Comparison of ENCODE assay signal across 20 cellular contexts in the genomic region with DNA sequence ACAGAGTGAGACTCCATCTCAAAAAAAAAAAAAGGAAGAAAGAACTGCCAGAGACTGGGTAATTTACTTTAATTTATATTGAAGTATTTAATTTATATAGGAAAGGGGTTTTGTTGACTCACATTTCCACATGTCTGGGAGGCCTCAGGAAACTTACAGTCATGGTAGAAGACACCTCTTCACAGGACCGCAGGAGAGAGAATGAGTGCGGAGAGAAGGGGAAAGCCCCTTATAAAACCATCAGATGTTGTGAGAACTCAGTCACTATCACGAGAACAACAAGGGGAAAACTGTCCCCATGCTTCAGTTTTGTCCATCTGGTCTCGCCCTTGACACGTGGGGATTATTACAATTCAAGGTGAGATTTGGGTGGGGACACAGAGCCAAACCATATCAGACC.
"Had no signal": no experiment of that assay in that cellular context is flagged by ENCODE, and none has a peak within 500 bp of the region (broad histone marks: within the 10 kb centered on the region; RNA-seq: fewer than 3 reads in every experiment).

No MANE protein-coding gene starts in this region.

- H3K4me1 Mint-ChIP-seq: activated naive CD8-positive, alpha-beta T cell treated with anti-CD3 and anti-CD28 coated beads, Interleukin-2, amount 10 ng/mL, durations not matched to agents 7 days and 5 days had no signal

- H3K27me3 Mint-ChIP-seq: activated naive CD8-positive, alpha-beta T cell treated with anti-CD3 and anti-CD28 coated beads, Interleukin-2, amount 10 ng/mL, durations not matched to agents 7 days and 5 days; effector memory CD8-positive, alpha-beta T cell; natural killer cell treated with Interleukin-12 subunit alpha and Interleukin-12 subunit beta and Interleukin-15 and Interleukin-18, amount 100 ng/mL, for 72 hours had no signal

- H3K9me3 Mint-ChIP-seq: activated naive CD8-positive, alpha-beta T cell treated with anti-CD3 and anti-CD28 coated beads, Interleukin-2, amount 10 ng/mL, durations not matched to agents 7 days and 5 days; activated T-helper 1 cell treated with anti-CD3 and anti-CD28 coated beads, Interleukin-12 subunit alpha, Interleukin-12 subunit beta, Interleukin-2, Interleukin-4 antibody, amounts not matched to agents 30 ng/mL and 10 ng/mL and 1 ng/mL, durations not matched to agents 14 hours and 24 hours and 36 hours; effector memory CD8-positive, alpha-beta T cell; natural killer cell treated with Interleukin-12 subunit alpha and Interleukin-12 subunit beta and Interleukin-15 and Interleukin-18, amount 100 ng/mL, for 72 hours had no signal

- ATAC-seq: effector memory CD8-positive, alpha-beta T cell; gastrocnemius medialis; left lung; lower lobe of right lung; mucosa of descending colon; right lobe of liver; upper lobe of right lung had no signal

- H3K4me3 Mint-ChIP-seq: activated naive CD8-positive, alpha-beta T cell treated with anti-CD3 and anti-CD28 coated beads, Interleukin-2, amount 10 ng/mL, durations not matched to agents 7 days and 5 days; activated T-helper 1 cell treated with anti-CD3 and anti-CD28 coated beads, Interleukin-12 subunit alpha, Interleukin-12 subunit beta, Interleukin-2, Interleukin-4 antibody, amounts not matched to agents 30 ng/mL and 10 ng/mL and 1 ng/mL, durations not matched to agents 14 hours and 24 hours and 36 hours; effector memory CD8-positive, alpha-beta T cell; natural killer cell treated with Interleukin-12 subunit alpha and Interleukin-12 subunit beta and Interleukin-15 and Interleukin-18, amount 100 ng/mL, for 72 hours had no signal

- H3K27ac Mint-ChIP-seq: activated naive CD8-positive, alpha-beta T cell treated with anti-CD3 and anti-CD28 coated beads, Interleukin-2, amount 10 ng/mL, durations not matched to agents 7 days and 5 days; activated T-helper 1 cell treated with anti-CD3 and anti-CD28 coated beads, Interleukin-12 subunit alpha, Interleukin-12 subunit beta, Interleukin-2, Interleukin-4 antibody, amounts not matched to agents 30 ng/mL and 10 ng/mL and 1 ng/mL, durations not matched to agents 14 hours and 24 hours and 36 hours had no signal

- DNase-seq: activated CD4-positive, CD25-positive, alpha-beta regulatory T cell treated with anti-CD3 and anti-CD28 coated beads, Interleukin-2, amount 50 U/mL, for 72 hours; activated gamma-delta T cell treated with Interleukin-2 at 50 U/mL for 16 hours; activated naive CD8-positive, alpha-beta T cell treated with anti-CD3 and anti-CD28 coated beads, Interleukin-2, amount 10 ng/mL, durations not matched to agents 7 days and 5 days; amniotic stem cell; brain microvascular endothelial cell; cortex of kidney; effector memory CD8-positive, alpha-beta T cell; erythroblast; gastrocnemius medialis; glutamatergic neuron; left lung; lower lobe of right lung; mucosa of descending colon; right lobe of liver; SIG-M5; T-helper 9 cell; tibial artery; upper lobe of right lung had no signal
